ENCODE assay signal across 19 cellular contexts in the genomic region with DNA sequence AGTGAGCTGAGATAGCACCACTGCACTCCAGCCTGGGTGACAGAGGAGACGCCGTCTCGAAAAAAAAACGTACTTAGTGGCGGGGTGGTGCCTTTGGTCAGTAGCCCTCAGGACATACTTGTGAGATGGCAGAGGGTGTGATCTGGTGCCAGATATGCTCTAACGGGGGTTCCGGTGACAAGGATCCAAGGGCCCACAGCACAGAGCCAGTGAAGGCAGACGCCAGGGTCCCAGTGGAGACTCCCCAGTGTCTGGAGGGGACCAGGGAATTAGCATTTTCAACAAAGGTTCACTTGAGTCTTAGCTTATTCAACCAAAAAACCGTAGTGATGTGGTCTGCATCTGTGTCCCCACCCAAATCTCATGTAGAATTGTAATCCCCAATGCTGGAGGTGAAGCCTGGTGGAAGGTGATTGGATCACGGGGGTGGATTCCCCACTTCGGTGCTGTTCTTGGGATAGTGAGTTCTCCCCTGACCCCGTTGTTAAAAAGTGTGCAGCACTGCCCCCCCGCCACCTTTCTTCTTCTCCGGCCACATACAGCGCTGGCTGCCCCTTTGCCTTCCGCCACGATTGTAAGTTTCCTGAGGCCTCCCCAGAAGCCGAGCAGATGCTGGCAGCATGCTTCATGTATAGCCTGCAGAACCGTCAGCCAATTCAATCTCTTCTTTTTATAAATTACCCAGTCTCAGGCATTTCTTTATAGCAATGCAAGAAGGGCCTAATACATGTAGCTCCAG. TPM values are rescaled to one million over a fixed set of nuclear protein-coding genes. Genes with fewer than 3 reads are reported as not detected.
DNase-seq lines count a peak whose midpoint lies in the region; ATAC-seq and TF ChIP-seq lines count a peak whose summit lies in the region.
"Had no signal": no experiment of that assay in that cellular context is flagged by ENCODE, and none has a peak within 500 bp of the region (broad histone marks: within the 10 kb centered on the region; RNA-seq: fewer than 3 reads in every experiment).

No MANE protein-coding gene starts in this region.

- TF ChIP-seq CTCF in endothelial cell (IDR thresholded peaks at IDR 0.05; ENCODE audit: unreplicated experiment) = no peak

- no peak overlapping the region for H3K27ac ChIP-seq in neuronal stem cell (replicated peaks; ENCODE audit: low read length)
- H3K27ac ChIP-seq: BLaER1, HL-60 had no signal

- peaks cover 6 to 15% of the 10 kb centered on the region in 2 donors for H3K4me1 ChIP-seq in neuronal stem cell (ENCODE audit: control insufficient read depth in 2 of 2, insufficient read depth in 1 of 2, low read depth in 1 of 2, low read length in 2 of 2)

- H2BK15ac ChIP-seq in neuronal stem cell (ENCODE audit: low read length) = peak overlapping the region; percentile 77

- ATAC-seq in left lobe of liver (no peak), GM18517 (IDR thresholded peaks at IDR 0.05; ENCODE audit: unreplicated experiment) (no peak)
- ATAC-seq: HCT116 had no signal

- H3K9me3 ChIP-seq in neuronal stem cell (replicated peaks in 1 of 2; ENCODE audit: control insufficient read depth in 2 of 2, insufficient read depth in 1 of 2, low read depth in 1 of 2, low read length in 2 of 2) = peaks cover 0 to 3% of the 10 kb centered on the region in 2 donors
- H3K9me3 ChIP-seq: BLaER1 had no signal

- no peaks in the 10 kb centered on the region for H3K9me3 Mint-ChIP-seq in endothelial cell (ENCODE audit: unreplicated experiment)
- H3K9me3 Mint-ChIP-seq: HFFc6 had no signal

- H3K36me3 ChIP-seq in H7 (replicated peaks; ENCODE audit: control insufficient read depth, insufficient read depth, low read length) (no peaks in the 10 kb centered on the region), neuronal stem cell (replicated peaks in 1 of 2; ENCODE audit: control insufficient read depth in 2 of 2, insufficient read depth in 2 of 2, low read length in 2 of 2) (no peaks in the 10 kb centered on the region)
- H3K36me3 ChIP-seq: BLaER1 had no signal

- H4K8ac ChIP-seq in neuronal stem cell (ENCODE audit: low read depth, low read length) = no peak overlapping the region

- peaks cover 6% of the 10 kb centered on the region for H3K27me3 Mint-ChIP-seq in endothelial cell (ENCODE audit: unreplicated experiment)

- no peak overlapping the region for H2BK5ac ChIP-seq in neuronal stem cell (ENCODE audit: low read length)

- H3K4me3 Mint-ChIP-seq in endothelial cell (ENCODE audit: unreplicated experiment) = no peak overlapping the region
- H3K4me3 Mint-ChIP-seq: CD14-positive monocyte; CD4-positive, alpha-beta memory T cell; HFFc6 had no signal

- H3K79me1 ChIP-seq in neuronal stem cell (ENCODE audit: low read depth, low read length) = no peaks in the 10 kb centered on the region

- peak overlapping the region; percentile 31 for H2AK5ac ChIP-seq in neuronal stem cell (ENCODE audit: low read depth, low read length)

- no peak overlapping the region for H3K14ac ChIP-seq in neuronal stem cell (ENCODE audit: low read length)

- H3K9ac ChIP-seq in neuronal stem cell (ENCODE audit: low read depth, low read length, poor library complexity) = no peak overlapping the region
- H3K9ac ChIP-seq: BLaER1 had no signal

- H2BK12ac ChIP-seq in neuronal stem cell (ENCODE audit: low read length) = no peak overlapping the region

- H3K23ac ChIP-seq in neuronal stem cell (ENCODE audit: low read depth, low read length, poor library complexity) = no peak overlapping the region

- H2AFZ ChIP-seq in neuronal stem cell (ENCODE audit: low read length) = no peak overlapping the region

- H3K18ac ChIP-seq in neuronal stem cell (ENCODE audit: low read length) = no peak overlapping the region

- H4K91ac ChIP-seq in neuronal stem cell (ENCODE audit: low read depth, low read length, poor library complexity) = no peak overlapping the region

- no CpG with 5 or more reads among the region's 19 CpGs for WGBS in neuronal stem cell (ENCODE audit: extremely low coverage in 2 of 2, insufficient read length in 2 of 2, insufficient replicate concordance in 1 of 2), 2 donors

- H3K4me3 ChIP-seq in H7 (ENCODE audit: insufficient read depth, low read depth, low read length) = no peak overlapping the region
- H3K4me3 ChIP-seq in neuronal stem cell (ENCODE audit: low read length in 2 of 2) = no peak overlapping the region
- H3K4me3 ChIP-seq: BLaER1 had no signal

- no peak overlapping the region for H2BK120ac ChIP-seq in neuronal stem cell (ENCODE audit: low read depth, low read length)

- H3K27me3 ChIP-seq in H7 (ENCODE audit: control insufficient read depth, insufficient read depth, low read length) (no peaks in the 10 kb centered on the region), neuronal stem cell (ENCODE audit: control insufficient read depth in 3 of 3, insufficient read depth in 3 of 3, low read depth in 1 of 3, low read length in 3 of 3) (peaks cover 0 to 20% (median 0%) of the 10 kb centered on the region in 3 experiments)
- H3K27me3 ChIP-seq: BLaER1 had no signal

- peaks cover 3% of the 10 kb centered on the region for H3K4me1 Mint-ChIP-seq in endothelial cell (ENCODE audit: unreplicated experiment)
- H3K4me1 Mint-ChIP-seq: CD4-positive, alpha-beta memory T cell had no signal

- peak overlapping the region; percentile 48 for H3K27ac Mint-ChIP-seq in endothelial cell (ENCODE audit: unreplicated experiment)
- H3K27ac Mint-ChIP-seq: CD14-positive monocyte, HFFc6 had no signal

- no peak overlapping the region for H3K4me2 ChIP-seq in neuronal stem cell (ENCODE audit: insufficient read depth, low read length, poor library complexity, severe bottlenecking)
- H3K4me2 ChIP-seq: BLaER1 had no signal

- DNase-seq in H7 (peak; percentile 15), endothelial cell (ENCODE audit: low spot score) (no peak), neuronal stem cell (ENCODE audit: low spot score) (no peak), NCI-H1930 (lab: John Stamatoyannopoulos, UW) (no peak), left lobe of liver (ENCODE audit: low spot score) (no peak)
- DNase-seq in activated T-cell treated with anti-CD3 and anti-CD28 coated beads, Interleukin-2, amount 50 U/mL, for 48 hours = no peak
- DNase-seq: CD4-positive, alpha-beta memory T cell; DMS79 treated with DMSO at 0.1 percent for 48 hours; GF-D8; HFFc6; IMR-90 had no signal

- no peaks in the 10 kb centered on the region for H3K36me3 Mint-ChIP-seq in endothelial cell (ENCODE audit: low read depth, unreplicated experiment)
- H3K36me3 Mint-ChIP-seq: CD14-positive monocyte; CD4-positive, alpha-beta memory T cell had no signal

- H3K4ac ChIP-seq in neuronal stem cell (ENCODE audit: low read length) = no peak overlapping the region

RNA-seq across cellular contexts. Expression of a gene that starts 26.6 kb away (rescaled TPM):
- 21.1 and 23.7 TPM in 2 replicates for total RNA-seq in H7 (2014; rRNA removed; shearing (Covaris generic))
- total RNA-seq in endothelial cell (ENCODE audit: unreplicated experiment) (55.2 TPM), left lobe of liver (3.6 TPM)
- 9.5 TPM for polyA plus RNA-seq in neuronal stem cell (2013, experiment 1 of 2)
- 9.7 TPM for polyA plus RNA-seq in neuronal stem cell (2013, experiment 2 of 2)

RNA-seq across cellular contexts. Expression of a gene that starts 26.9 kb away (rescaled TPM):
- not detected in 2 replicates for total RNA-seq in H7 (2014; rRNA removed; shearing (Covaris generic))
- total RNA-seq in endothelial cell (ENCODE audit: unreplicated experiment) (not detected), left lobe of liver (not detected)
- not detected for polyA plus RNA-seq in neuronal stem cell (2013, experiment 1 of 2)
- not detected for polyA plus RNA-seq in neuronal stem cell (2013, experiment 2 of 2)
- total RNA-seq: A673; CD4-positive, alpha-beta memory T cell; H4; HFFc6; IMR-90 had no signal
- polyA plus RNA-seq: AG04450; CD14-positive monocyte; CD4-positive, alpha-beta memory T cell; IMR-90 had no signal

RNA-seq across cellular contexts. Expression of a gene that starts 40.5 kb away (rescaled TPM):
- not detected in 2 replicates for total RNA-seq in H7 (2014; rRNA removed; shearing (Covaris generic))
- not detected for total RNA-seq in endothelial cell (ENCODE audit: unreplicated experiment)
- polyA plus RNA-seq in neuronal stem cell (2013, experiment 1 of 2) = not detected
- polyA plus RNA-seq in neuronal stem cell (2013, experiment 2 of 2) = not detected
- not detected for total RNA-seq in left lobe of liver
- total RNA-seq: A673; CD4-positive, alpha-beta memory T cell; H4; HFFc6; IMR-90 had no signal
- polyA plus RNA-seq: AG04450; CD14-positive monocyte; CD4-positive, alpha-beta memory T cell; IMR-90 had no signal
